29 cellular contexts compared by ENCODE assay signal in genomic region chr5:23001120-23001519, GRCh38.
"Had no signal": no experiment of that assay in that cellular context is flagged by ENCODE, and none has a peak within 500 bp of the region (broad histone marks: within the 10 kb centered on the region; RNA-seq: fewer than 3 reads in every experiment).

No MANE protein-coding gene starts in this region.

- DNase-seq: activated CD4-positive, alpha-beta memory T cell treated with anti-CD3 and anti-CD28 coated beads for 36 hours; activated CD4-positive, alpha-beta T cell treated with anti-CD3 and anti-CD28 coated beads for 36 hours; activated CD4-positive, alpha-beta T cell treated with anti-CD3 and anti-CD28 coated beads, Interleukin-2, amount 10 ng/mL, durations not matched to agents 24 days and 14 days; activated CD4-positive, CD25-positive, alpha-beta regulatory T cell; activated CD4-positive, CD25-positive, alpha-beta regulatory T cell treated with anti-CD3 and anti-CD28 coated beads, Interleukin-2, amount 50 U/mL, for 72 hours; activated CD8-positive, alpha-beta memory T cell treated with anti-CD3 and anti-CD28 coated beads, Interleukin-2, amount 10 ng/mL, durations not matched to agents 7 days and 5 days; activated CD8-positive, alpha-beta memory T cell treated with anti-CD3 and anti-CD28 coated beads, Interleukin-2, amount 50 U/mL, for 4 hours; activated CD8-positive, alpha-beta T cell treated with anti-CD3 and anti-CD28 coated beads, Interleukin-2, amount 10 ng/mL, durations not matched to agents 7 days and 5 days; activated effector memory CD4-positive, alpha-beta T cell treated with anti-CD3 and anti-CD28 coated beads, Interleukin-2, amount 50 U/mL, for 16 hours; activated naive CD4-positive, alpha-beta T cell treated with anti-CD3 and anti-CD28 coated beads for 36 hours; activated naive CD8-positive, alpha-beta T cell treated with anti-CD3 and anti-CD28 coated beads for 36 hours; activated naive CD8-positive, alpha-beta T cell treated with anti-CD3 and anti-CD28 coated beads, Interleukin-2, amount 50 U/mL, for 24 hours; activated T-cell treated with anti-CD3 and anti-CD28 coated beads, Interleukin-2, amount 50 U/mL, for 1 hour; activated T-cell treated with anti-CD3 and anti-CD28 coated beads, Interleukin-2, amount 50 U/mL, for 48 hours; adrenal gland; amygdala; aorta; body of pancreas; caudate nucleus; cortex of kidney; dermis blood vessel endothelial cell; effector CD4-positive, alpha-beta T cell; effector memory CD8-positive, alpha-beta T cell; erythroblast; foreskin keratinocyte; gastrocnemius medialis; glutamatergic neuron; heart left ventricle; T-helper 2 cell had no signal

- ATAC-seq: activated CD4-positive, alpha-beta T cell treated with anti-CD3 and anti-CD28 coated beads for 36 hours; activated CD8-positive, alpha-beta memory T cell treated with anti-CD3 and anti-CD28 coated beads, Interleukin-2, amount 10 ng/mL, durations not matched to agents 7 days and 5 days; activated CD8-positive, alpha-beta T cell treated with anti-CD3 and anti-CD28 coated beads, Interleukin-2, amount 10 ng/mL, durations not matched to agents 7 days and 5 days; activated naive CD8-positive, alpha-beta T cell treated with anti-CD3 and anti-CD28 coated beads, Interleukin-2, amount 50 U/mL, for 24 hours; body of pancreas; effector memory CD8-positive, alpha-beta T cell; foreskin keratinocyte; gastrocnemius medialis; heart left ventricle had no signal
